Comparison of ENCODE assay signal across 8 cellular contexts in genomic region chr6:132218063-132218696, GRCh38.
DNase-seq lines count a peak whose midpoint lies in the region; ATAC-seq and TF ChIP-seq lines count a peak whose summit lies in the region.

No MANE protein-coding gene starts in this region.

- DNase-seq in NCI-H146 treated with DMSO at 0.1 percent for 48 hours (lab: John Stamatoyannopoulos, UW; ENCODE audit: unreplicated experiment) (peak; percentile 28), colonic mucosa (no peak), T-helper 2 cell (no peak)
- no peak for DNase-seq in activated CD4-positive, alpha-beta T cell treated with anti-CD3 and anti-CD28 coated beads, Interleukin-2, amount 10 ng/mL, durations not matched to agents 7 days and 5 days
- DNase-seq in stimulated activated CD4-positive, alpha-beta T cell treated with anti-CD3 and anti-CD28 coated beads, Interleukin-4, amount 100 ng/mL, for 1 hour: no peak

- no peaks in the 10 kb centered on the region for H3K4me1 ChIP-seq in colonic mucosa

- H3K4me3 Mint-ChIP-seq in activated CD4-positive, alpha-beta T cell treated with anti-CD3 and anti-CD28 coated beads, Interleukin-2, amount 10 ng/mL, durations not matched to agents 7 days and 5 days: no peak overlapping the region

- H3K27me3 ChIP-seq in colonic mucosa (no peaks in the 10 kb centered on the region), neural cell (ENCODE audit: insufficient read depth, low read depth, low read length) (no peaks in the 10 kb centered on the region)

- H3K36me3 Mint-ChIP-seq in activated CD4-positive, alpha-beta T cell treated with anti-CD3 and anti-CD28 coated beads, Interleukin-2, amount 10 ng/mL, durations not matched to agents 7 days and 5 days (ENCODE audit: low read depth): no peaks in the 10 kb centered on the region

- H2AFZ ChIP-seq in neural cell (ENCODE audit: low read depth, low read length): no peak overlapping the region

- H3K9me3 Mint-ChIP-seq in activated CD4-positive, alpha-beta T cell treated with anti-CD3 and anti-CD28 coated beads, Interleukin-2, amount 10 ng/mL, durations not matched to agents 7 days and 5 days: no peaks in the 10 kb centered on the region

- POLR2A ChIA-PET in activated CD4-positive, alpha-beta T cell treated with anti-CD3 and anti-CD28 coated beads, Interleukin-2, amount 10 ng/mL, durations not matched to agents 7 days and 5 days (lab: Charles Lee): no interaction called here

- TF ChIP-seq EP300 in neural cell (conservative IDR thresholded peaks at IDR 0.05; ENCODE audit: poor library complexity, severe bottlenecking): no peak

- H3K36me3 ChIP-seq in colonic mucosa (no peaks in the 10 kb centered on the region), neural cell (ENCODE audit: insufficient read depth, low read length) (no peaks in the 10 kb centered on the region)

- H3K9me2 ChIP-seq in neural cell (ENCODE audit: insufficient read depth, low read length): no peaks in the 10 kb centered on the region

- intact Hi-C loops in colonic mucosa (cut with DNase I): loop anchor here (2.0 kb wide), 1 partner anchor 297 kb away; no protein-coding TSS in a partner anchor

- no peak overlapping the region for H3K27ac Mint-ChIP-seq in activated CD4-positive, alpha-beta T cell treated with anti-CD3 and anti-CD28 coated beads, Interleukin-2, amount 10 ng/mL, durations not matched to agents 7 days and 5 days

- H3K79me2 ChIP-seq in neural cell (replicated peaks; ENCODE audit: insufficient read depth, low read length): no peaks in the 10 kb centered on the region

- H3K27me3 Mint-ChIP-seq in activated CD4-positive, alpha-beta T cell treated with anti-CD3 and anti-CD28 coated beads, Interleukin-2, amount 10 ng/mL, durations not matched to agents 7 days and 5 days: peaks cover 1% of the 10 kb centered on the region

- H3K4me1 Mint-ChIP-seq in activated CD4-positive, alpha-beta T cell treated with anti-CD3 and anti-CD28 coated beads, Interleukin-2, amount 10 ng/mL, durations not matched to agents 7 days and 5 days: no peaks in the 10 kb centered on the region

- no peak for ATAC-seq in HG03097 (IDR thresholded peaks at IDR 0.05; ENCODE audit: low FRiP score, unreplicated experiment)

- H3K4me2 ChIP-seq in neural cell (ENCODE audit: low read length): no peak overlapping the region

- TF ChIP-seq RAD21 in neural cell (conservative IDR thresholded peaks at IDR 0.05): peak; percentile 72

- no peak overlapping the region for H3K9ac ChIP-seq in colonic mucosa (ENCODE audit: low read depth in 2 of 2, low read length in 2 of 2)
- no peak overlapping the region for H3K9ac ChIP-seq in neural cell (ENCODE audit: low read length)

- no peaks in the 10 kb centered on the region for H4K20me1 ChIP-seq in neural cell (ENCODE audit: insufficient read depth)

- CTCF ChIA-PET in activated CD4-positive, alpha-beta T cell treated with anti-CD3 and anti-CD28 coated beads, Interleukin-2, amount 10 ng/mL, durations not matched to agents 7 days and 5 days (lab: Charles Lee): no interaction called here

- no peaks in the 10 kb centered on the region for H3F3A ChIP-seq in neural cell (ENCODE audit: insufficient read depth, low read length, poor library complexity, severe bottlenecking)

- H3K9me3 ChIP-seq in colonic mucosa (no peaks in the 10 kb centered on the region), neural cell (ENCODE audit: low read length) (no peaks in the 10 kb centered on the region)

- TF ChIP-seq CTCF in GM12875 (IDR thresholded peaks at IDR 0.05; ENCODE audit: borderline replicate concordance, insufficient read depth, low read depth, low read length) (0 out of 2 replicates have a peak, but pooled peaks have one; percentile 7), colonic mucosa (IDR thresholded peaks at IDR 0.05) (peak; percentile 33), neural cell (IDR thresholded peaks at IDR 0.05; ENCODE audit: poor library complexity, severe bottlenecking) (peak; percentile 63)

- H3K27ac ChIP-seq in colonic mucosa (no peak overlapping the region), neural cell (ENCODE audit: low read length) (no peak overlapping the region)

- no peak overlapping the region for H3K4me3 ChIP-seq in GM12875 (ENCODE audit: low read depth, low read length)
- H3K4me3 ChIP-seq in colonic mucosa: no peak overlapping the region
- no peak overlapping the region for H3K4me3 ChIP-seq in neural cell (ENCODE audit: low read length)

TF ChIP-seq in neural cell, 6 proteins besides CTCF, POLR2A, EP300 and RAD21:
- TF ChIP-seq REST (IDR thresholded peaks at IDR 0.05; ENCODE audit: borderline replicate concordance): no peak
- no peak for TF ChIP-seq EZH2 (IDR thresholded peaks at IDR 0.05; ENCODE audit: borderline replicate concordance, insufficient read depth, low read length, poor library complexity, severe bottlenecking)
- no peak for TF ChIP-seq POLR2AphosphoS5 (IDR thresholded peaks at IDR 0.05)
- peak; percentile 79 for TF ChIP-seq SMC3 (conservative IDR thresholded peaks at IDR 0.05; ENCODE audit: poor library complexity)
- no peak for TF ChIP-seq TAF1 (IDR thresholded peaks at IDR 0.05; ENCODE audit: low read depth)
- no peak for TF ChIP-seq MXI1 (conservative IDR thresholded peaks at IDR 0.05; ENCODE audit: poor library complexity, severe bottlenecking)

Comparison
In these comparisons a context has a peak if more than half of its experiments do, and no peak if none do; other contexts are left out.
1. CTCF ChIP-seq: peak in every context shown above with its lines; median percentile 63 in neural cell; 33 in colonic mucosa; 7 in GM12875.